ENCODE assay signal across 16 cellular contexts in genomic region chr17:73151888-73152633, GRCh38. TPM values are rescaled to one million over a fixed set of nuclear protein-coding genes. Genes with fewer than 3 reads are reported as not detected.
DNase-seq lines count a peak whose midpoint lies in the region; ATAC-seq and TF ChIP-seq lines count a peak whose summit lies in the region.
"Had no signal": no experiment of that assay in that cellular context is flagged by ENCODE, and none has a peak within 500 bp of the region (broad histone marks: within the 10 kb centered on the region; RNA-seq: fewer than 3 reads in every experiment).

No MANE protein-coding gene starts in this region.

- H3K27ac ChIP-seq in A673 (ENCODE audit: low read depth, low read length, poor library complexity, severe bottlenecking): no peak overlapping the region
- H3K27ac ChIP-seq in ascending aorta: no peak overlapping the region
- H3K27ac ChIP-seq: esophagus squamous epithelium, SK-N-MC had no signal

- POLR2A ChIA-PET in A673 (lab: Charles Lee; ENCODE audit: low non-redundant PET): no interaction called here

- H3K9me3 ChIP-seq in A673 (ENCODE audit: low read depth, low read length, poor library complexity, severe bottlenecking) (no peaks in the 10 kb centered on the region), ascending aorta (peaks cover 0 to 6% of the 10 kb centered on the region in 2 donors)
- H3K9me3 ChIP-seq: esophagus squamous epithelium had no signal

- ATAC-seq in left lobe of liver: peak; percentile 48
- ATAC-seq in GM18873 (IDR thresholded peaks at IDR 0.05; ENCODE audit: low FRiP score, unreplicated experiment): no peak

- H3K4me1 ChIP-seq in A673 (ENCODE audit: insufficient read depth, low read length, poor library complexity, severe bottlenecking) (peaks cover 4% of the 10 kb centered on the region), ascending aorta (no peaks in the 10 kb centered on the region)

- H3K4me3 ChIP-seq in A673 (ENCODE audit: low read depth, low read length, poor library complexity, severe bottlenecking): no peak overlapping the region
- no peak overlapping the region for H3K4me3 ChIP-seq in ascending aorta
- H3K4me3 ChIP-seq: esophagus squamous epithelium, SK-N-MC had no signal

- CTCF ChIA-PET in A673 (lab: Charles Lee): no interaction called here

- DNase-seq in A673 (ENCODE audit: low spot score): peak; percentile 15
- DNase-seq in HT-29 (ENCODE audit: low spot score): peak; percentile 43
- peak; percentile 53 for DNase-seq in SKM-1 (lab: John Stamatoyannopoulos, UW; ENCODE audit: unreplicated experiment)
- DNase-seq in left lobe of liver (ENCODE audit: low spot score): no peak
- no peak for DNase-seq in cardiac septum (ENCODE audit: low spot score)
- DNase-seq in mucosa of gallbladder (ENCODE audit: low spot score): no peak
- DNase-seq in ascending aorta (ENCODE audit: low spot score in 2 of 2): no peak
- DNase-seq: activated naive CD4-positive, alpha-beta T cell treated with anti-CD3 and anti-CD28 coated beads, Interleukin-2, amount 10 ng/mL, durations not matched to agents 7 days and 5 days; cerebellar nuclear complex; esophagus squamous epithelium; H7; mesendoderm; MM.1S; NCI-H748 treated with DMSO at 0.1 percent for 48 hours had no signal

- H3K27me3 ChIP-seq in A673 (replicated peaks; ENCODE audit: insufficient read depth, low read depth, low read length, poor library complexity) (no peaks in the 10 kb centered on the region), ascending aorta (no peaks in the 10 kb centered on the region)

- TF ChIP-seq CTCF in A673 (conservative IDR thresholded peaks at IDR 0.05; ENCODE audit: low read depth, low read length) (no peak), ascending aorta (IDR thresholded peaks at IDR 0.05) (no peak)

- intact Hi-C loops in A673 (cut with micrococcal nuclease; ENCODE audit: unreplicated experiment) (no loop called here), cardiac septum (cut with DNase I) (loop anchor here (10.0 kb wide), 1 partner anchor 167 kb away; no protein-coding TSS in a partner anchor), ascending aorta (cut with DNase I) (no loop called here)

- BruUV-seq in A673 (replicated peaks; lab: Mats Ljungman, UMichigan): no TSS peak

- H3K36me3 ChIP-seq in A673 (ENCODE audit: insufficient read depth, low read length, poor library complexity, severe bottlenecking) (no peaks in the 10 kb centered on the region), ascending aorta (no peaks in the 10 kb centered on the region)
- H3K36me3 ChIP-seq: esophagus squamous epithelium had no signal

RNA-seq across cellular contexts. Expression of gene SSTR2, which starts 12.7 kb away (rescaled TPM):
- 0.30 and 0.35 TPM in 2 replicates for total RNA-seq in A673 (2021)
- total RNA-seq in HT-29 (2014; rRNA removed; shearing (Covaris generic)): not detected in 2 replicates
- 0.70 TPM for total RNA-seq in left lobe of liver
- 0.59 TPM for total RNA-seq in cardiac septum
- 0.14 TPM for total RNA-seq in mucosa of gallbladder
- 5.4 TPM for total RNA-seq in ascending aorta

RNA-seq across cellular contexts. Expression of gene COG1, which starts 40.8 kb away (rescaled TPM):
- total RNA-seq in A673 (2021) (32.2 and 36.0 TPM in 2 replicates), left lobe of liver (20.1 TPM), cardiac septum (48.5 TPM), mucosa of gallbladder (50.6 TPM), ascending aorta (35.9 TPM)
- 16.3 and 23.0 TPM in 2 replicates for total RNA-seq in HT-29 (2014; rRNA removed; shearing (Covaris generic))

RNA-seq across cellular contexts. Expression of gene SLC39A11, which starts 59.6 kb away (rescaled TPM):
- total RNA-seq in A673 (2021) (18.6 and 23.6 TPM in 2 replicates), left lobe of liver (46.1 TPM), cardiac septum (7.2 TPM), mucosa of gallbladder (62.8 TPM), ascending aorta (4.9 TPM)
- 18.1 and 20.7 TPM in 2 replicates for total RNA-seq in HT-29 (2014; rRNA removed; shearing (Covaris generic))

Comparison
In these comparisons a context has a peak if more than half of its experiments do, and no peak if none do; other contexts are left out.
1. DNase-seq: peak in A673 (single experiment), HT-29 (single experiment) and SKM-1 (single experiment); none in left lobe of liver (single experiment), cardiac septum (single experiment), mucosa of gallbladder (single experiment) and ascending aorta (0 of 2).